11 cellular contexts compared by ENCODE assay signal in genomic region chr3:111917300-111917699, GRCh38. TPM values are rescaled to one million over a fixed set of nuclear protein-coding genes. Genes with fewer than 3 reads are reported as not detected.
DNase-seq lines count a peak whose midpoint lies in the region; ATAC-seq and TF ChIP-seq lines count a peak whose summit lies in the region.
"Had no signal": no experiment of that assay in that cellular context is flagged by ENCODE, and none has a peak within 500 bp of the region (broad histone marks: within the 10 kb centered on the region; RNA-seq: fewer than 3 reads in every experiment).

No MANE protein-coding gene starts in this region.

- ATAC-seq in SK-N-SH treated with all-trans-retinoic acid at 6 μM for 48 hours = peak; percentile 75
- no peak for ATAC-seq in HG03565 (IDR thresholded peaks at IDR 0.05; ENCODE audit: unreplicated experiment)

- peaks cover 17% of the 10 kb centered on the region for H3K27me3 Mint-ChIP-seq in T-helper 2 cell treated with Interferon-gamma antibody and Interleukin-4, amounts not matched to agents 5 μg/mL and 100 μg/mL, for 36 hours (ENCODE audit: low read depth)

- no peak for TF ChIP-seq CTCF in GM20000 (IDR thresholded peaks at IDR 0.05; ENCODE audit: extremely low read depth, missing control alignments)

- no peak overlapping the region for H3K27ac Mint-ChIP-seq in T-helper 2 cell treated with Interferon-gamma antibody and Interleukin-4, amounts not matched to agents 5 μg/mL and 100 μg/mL, for 36 hours

- no peaks in the 10 kb centered on the region for H3K4me1 Mint-ChIP-seq in T-helper 2 cell treated with Interferon-gamma antibody and Interleukin-4, amounts not matched to agents 5 μg/mL and 100 μg/mL, for 36 hours (ENCODE audit: low read depth)

- H3K9me3 Mint-ChIP-seq in T-helper 2 cell treated with Interferon-gamma antibody and Interleukin-4, amounts not matched to agents 5 μg/mL and 100 μg/mL, for 36 hours = no peaks in the 10 kb centered on the region

- DNase-seq in HT1080 (ENCODE audit: low read depth) (peak; percentile 93), glomerular visceral epithelial cell (ENCODE audit: extremely low spot score) (peak; percentile 48), renal cortical epithelial cell (ENCODE audit: low read depth) (peak; percentile 77), NCI-H146 treated with DMSO at 0.1 percent for 48 hours (lab: John Stamatoyannopoulos, UW; ENCODE audit: unreplicated experiment) (no peak), GM20000 (ENCODE audit: low spot score) (no peak)
- DNase-seq in T-helper 2 cell treated with Interferon-gamma antibody and Interleukin-4, amounts not matched to agents 5 μg/mL and 100 μg/mL, for 36 hours (ENCODE audit: low spot score) = no peak
- DNase-seq: effector CD4-positive, alpha-beta T cell; Karpas-422; thyroid gland had no signal

- H3K36me3 Mint-ChIP-seq in T-helper 2 cell treated with Interferon-gamma antibody and Interleukin-4, amounts not matched to agents 5 μg/mL and 100 μg/mL, for 36 hours (ENCODE audit: low read depth) = no peaks in the 10 kb centered on the region

- no peak overlapping the region for H3K4me3 Mint-ChIP-seq in T-helper 2 cell treated with Interferon-gamma antibody and Interleukin-4, amounts not matched to agents 5 μg/mL and 100 μg/mL, for 36 hours

TF ChIP-seq in SK-N-SH treated with all-trans-retinoic acid at 6 μM for 48 hours, 23 proteins besides CTCF, POLR2A, EP300 and RAD21:
- TF ChIP-seq ZNF565 (CRISPR knock-in tag; conservative IDR thresholded peaks at IDR 0.05; ENCODE audit: low read depth) (no peak), OSR1 (CRISPR knock-in tag; IDR thresholded peaks at IDR 0.05) (no peak), TCF4 (CRISPR knock-in tag; IDR thresholded peaks at IDR 0.05; ENCODE audit: borderline replicate concordance) (no peak), TOX (CRISPR knock-in tag; IDR thresholded peaks at IDR 0.05; ENCODE audit: borderline replicate concordance) (no peak), ARNTL (CRISPR knock-in tag; IDR thresholded peaks at IDR 0.05; ENCODE audit: borderline replicate concordance, low read depth) (no peak), ISL1 (CRISPR knock-in tag; IDR thresholded peaks at IDR 0.05) (peak; percentile 51), PPARA (CRISPR knock-in tag; IDR thresholded peaks at IDR 0.05; ENCODE audit: borderline replicate concordance) (no peak)
TF ChIP-seq in SK-N-SH treated with all-trans-retinoic acid at 6 μM for 48 hours: peak in this region for 1.

RNA-seq across cellular contexts. Expression of gene PHLDB2, which starts 58.2 kb away (rescaled TPM):
- total RNA-seq in HT1080 (2014; rRNA removed; shearing (Covaris generic)) = 57.3 and 58.5 TPM in 2 replicates
- polyA plus RNA-seq in HT1080 (2015; cell fraction: cytosol; rRNA removed) = 56.8 and 73.4 TPM in 2 replicates
- 224 and 250 TPM in 2 replicates for polyA plus RNA-seq in HT1080 (2015; cell fraction: nucleus; rRNA removed)
- total RNA-seq in renal cortical epithelial cell = 109 and 145 TPM in 2 replicates

Comparison
In these comparisons a context has a peak if more than half of its experiments do, and no peak if none do; other contexts are left out.
1. DNase-seq: peak in HT1080 (single experiment), glomerular visceral epithelial cell (single experiment) and renal cortical epithelial cell (single experiment); none in NCI-H146 treated with DMSO at 0.1 percent for 48 hours (single experiment), T-helper 2 cell treated with Interferon-gamma antibody and Interleukin-4, amounts not matched to agents 5 μg/mL and 100 μg/mL, for 36 hours (single experiment) and GM20000 (single experiment).